In genomic region chr21:41453761-41454160, GRCh38 we compare ENCODE assay signal across 1 cellular context.
TF ChIP-seq lines count a peak whose summit lies in the region.

No MANE protein-coding gene starts in this region.

TF ChIP-seq in H1, 55 proteins besides CTCF, POLR2A, EP300 and RAD21:
- TF ChIP-seq SP2 (IDR thresholded peaks at IDR 0.05; ENCODE audit: low read length) (no peak), RFX5 (IDR thresholded peaks at IDR 0.05; ENCODE audit: borderline replicate concordance, low read depth, low read length) (no peak), ATF2 (IDR thresholded peaks at IDR 0.05; ENCODE audit: low read length) (no peak), ATF3 (IDR thresholded peaks at IDR 0.05; ENCODE audit: insufficient read depth, low read depth, low read length) (no peak)
